9 cellular contexts compared by ENCODE assay signal in genomic region chr1:19664453-19665043, GRCh38. TPM values are rescaled to one million over a fixed set of nuclear protein-coding genes. Genes with fewer than 3 reads are reported as not detected.
A peak's percentile ranks its signal among the peaks of the same experiment; 100 is the strongest.
DNase-seq lines count a peak whose midpoint lies in the region; ATAC-seq and TF ChIP-seq lines count a peak whose summit lies in the region.
"Had no signal": no experiment of that assay in that cellular context is flagged by ENCODE, and none has a peak within 500 bp of the region (broad histone marks: within the 10 kb centered on the region; RNA-seq: fewer than 3 reads in every experiment).

HTR6 (plus strand) TSS chr1:19664875; CDS start chr1:19665754, 879 bp downstream.

- H3K9me3 ChIP-seq in H9 (ENCODE audit: control insufficient read depth, low read depth, low read length) (no peaks in the 10 kb centered on the region), mucosa of descending colon (no peaks in the 10 kb centered on the region)

- H2BK12ac ChIP-seq in H9 (ENCODE audit: insufficient read length, low read depth, low read length): no peak within 1 kb of the TSS

- H3T11ph ChIP-seq in H9 (ENCODE audit: low read length): no peak within 1 kb of the TSS

- H3K4me2 ChIP-seq in H9 (ENCODE audit: insufficient read depth, insufficient read length, low read length): peak within 1 kb of the TSS; percentile 27

- no peak within 1 kb of the TSS for H2AFZ ChIP-seq in H9 (ENCODE audit: low read length)

- H3K23me2 ChIP-seq in H9 (ENCODE audit: insufficient read length, low read depth, low read length, poor library complexity, severe bottlenecking): no peaks in the 10 kb centered on the region

- H3K27ac ChIP-seq in H9 (ENCODE audit: insufficient read length, low read depth, low read length): no peak within 1 kb of the TSS

- no peaks in the 10 kb centered on the region for H3K79me2 ChIP-seq in H9 (ENCODE audit: insufficient read depth, low read length)

- no peak within 1 kb of the TSS for H3K27ac Mint-ChIP-seq in H9
- no peak within 1 kb of the TSS for H3K27ac Mint-ChIP-seq in activated naive CD8-positive, alpha-beta T cell treated with anti-CD3 and anti-CD28 coated beads, Interleukin-2, amount 10 ng/mL, durations not matched to agents 7 days and 5 days

- peaks cover 83% of the 10 kb centered on the region for H3K27me3 Mint-ChIP-seq in H9 (ENCODE audit: low read depth)
- H3K27me3 Mint-ChIP-seq in activated naive CD8-positive, alpha-beta T cell treated with anti-CD3 and anti-CD28 coated beads, Interleukin-2, amount 10 ng/mL, durations not matched to agents 7 days and 5 days: peaks cover 59% of the 10 kb centered on the region

- H3K27me3 ChIP-seq in H9 (ENCODE audit: insufficient read depth, low read length): peaks cover 18% of the 10 kb centered on the region; the same call in 1 of the 2 replicates

- H4K91ac ChIP-seq in H9 (ENCODE audit: insufficient read length, low read depth, low read length): no peak within 1 kb of the TSS

- peaks cover 0 to 2% (median 0%) of the 10 kb centered on the region in 3 experiments; a peak in 1 of 7 replicates for H3K36me3 Mint-ChIP-seq in H9 (ENCODE audit: insufficient read depth in 1 of 3, low read depth in 3 of 3)
- H3K36me3 Mint-ChIP-seq in activated naive CD8-positive, alpha-beta T cell treated with anti-CD3 and anti-CD28 coated beads, Interleukin-2, amount 10 ng/mL, durations not matched to agents 7 days and 5 days: no peaks in the 10 kb centered on the region

- H3K18ac ChIP-seq in H9 (ENCODE audit: insufficient read length, low read depth, low read length): no peak within 1 kb of the TSS

- H3K4ac ChIP-seq in H9 (ENCODE audit: low read depth, low read length): no peak within 1 kb of the TSS

- H4K20me1 ChIP-seq in H9 (ENCODE audit: control insufficient read depth, insufficient read depth, insufficient read length): no peaks in the 10 kb centered on the region

- WGBS in H9 (ENCODE audit: extremely low coverage, insufficient read length, low lambda C conversion rate): no CpG with 5 or more reads among the region's 57 CpGs

- H2BK15ac ChIP-seq in H9 (ENCODE audit: low read depth, low read length): no peak within 1 kb of the TSS

- H3K4me1 Mint-ChIP-seq in H9: peaks cover 8 to 9% of the 10 kb centered on the region in 2 experiments
- H3K4me1 Mint-ChIP-seq in activated naive CD8-positive, alpha-beta T cell treated with anti-CD3 and anti-CD28 coated beads, Interleukin-2, amount 10 ng/mL, durations not matched to agents 7 days and 5 days: peaks cover 10% of the 10 kb centered on the region

- H2AK5ac ChIP-seq in H9 (ENCODE audit: insufficient read length, low read length): no peak within 1 kb of the TSS

- no peak within 1 kb of the TSS for H3K4me3 ChIP-seq in mucosa of descending colon

- no peak within 1 kb of the TSS for H2BK20ac ChIP-seq in H9 (ENCODE audit: low read depth, low read length, poor library complexity, severe bottlenecking)

- peak within 1 kb of the TSS; percentile 63 to 83 for H3K4me3 Mint-ChIP-seq in H9
- H3K4me3 Mint-ChIP-seq in activated naive CD8-positive, alpha-beta T cell treated with anti-CD3 and anti-CD28 coated beads, Interleukin-2, amount 10 ng/mL, durations not matched to agents 7 days and 5 days: peak within 1 kb of the TSS; percentile 43

- H3K79me1 ChIP-seq in H9 (ENCODE audit: insufficient read depth, low read depth, low read length, poor library complexity, severe bottlenecking): no peaks in the 10 kb centered on the region

- H3K56ac ChIP-seq in H9 (ENCODE audit: insufficient read length, low read depth, low read length): no peak within 1 kb of the TSS

- H4K8ac ChIP-seq in H9 (replicated peaks; ENCODE audit: insufficient read length, low read depth, low read length): no peak within 1 kb of the TSS

- no peak within 1 kb of the TSS for H3K14ac ChIP-seq in H9 (ENCODE audit: insufficient read depth, low read length)

- no peaks in the 10 kb centered on the region for H3K36me3 ChIP-seq in mucosa of descending colon (ENCODE audit: low read depth)

- H3K23ac ChIP-seq in H9 (ENCODE audit: insufficient read length, low read depth, low read length): no peak within 1 kb of the TSS

- H3K9me3 Mint-ChIP-seq in H9: no peaks in the 10 kb centered on the region
- H3K9me3 Mint-ChIP-seq in activated naive CD8-positive, alpha-beta T cell treated with anti-CD3 and anti-CD28 coated beads, Interleukin-2, amount 10 ng/mL, durations not matched to agents 7 days and 5 days: no peaks in the 10 kb centered on the region

- no peak within 1 kb of the TSS for H4K5ac ChIP-seq in H9 (ENCODE audit: insufficient read length, low read depth, low read length)

- ATAC-seq in activated naive CD8-positive, alpha-beta T cell treated with anti-CD3 and anti-CD28 coated beads, Interleukin-2, amount 10 ng/mL, durations not matched to agents 7 days and 5 days (ENCODE audit: low read depth): peak; percentile 17
- peak; percentile 10 for ATAC-seq in mucosa of descending colon
- ATAC-seq in GM18502 (IDR thresholded peaks at IDR 0.05; ENCODE audit: poor library complexity, unreplicated experiment): no peak
- ATAC-seq in HG03108 (IDR thresholded peaks at IDR 0.05; ENCODE audit: unreplicated experiment): no peak
- ATAC-seq in GM18873 (IDR thresholded peaks at IDR 0.05; ENCODE audit: low FRiP score, unreplicated experiment): no peak

- no peak within 1 kb of the TSS for H2BK120ac ChIP-seq in H9 (ENCODE audit: low read depth, low read length, poor library complexity, severe bottlenecking)

- no peak within 1 kb of the TSS for H3K9ac ChIP-seq in H9 (ENCODE audit: extremely low read depth, insufficient read length, low read length)

- H2BK5ac ChIP-seq in H9 (ENCODE audit: insufficient read length, low read length): no peak within 1 kb of the TSS

- POLR2A ChIA-PET in activated naive CD8-positive, alpha-beta T cell treated with anti-CD3 and anti-CD28 coated beads, Interleukin-2, amount 10 ng/mL, durations not matched to agents 7 days and 5 days (lab: Charles Lee): no interaction called here

- TF ChIP-seq CTCF in H9 (conservative IDR thresholded peaks at IDR 0.05) (no peak), mucosa of descending colon (IDR thresholded peaks at IDR 0.05) (no peak)

- H3K4me1 ChIP-seq in H9 (ENCODE audit: insufficient read depth, low read length) (no peaks in the 10 kb centered on the region), mucosa of descending colon (ENCODE audit: low read depth) (peaks cover 7% of the 10 kb centered on the region)

- DNase-seq in AG20443 (ENCODE audit: low spot score): peak; percentile 69
- no peak for DNase-seq in H9
- DNase-seq in activated naive CD8-positive, alpha-beta T cell treated with anti-CD3 and anti-CD28 coated beads, Interleukin-2, amount 10 ng/mL, durations not matched to agents 7 days and 5 days: peak; percentile 53
- peak in 1 of 3 donors; percentile 30 for DNase-seq in mucosa of descending colon
- no peak for DNase-seq in posterior vena cava (ENCODE audit: low spot score)

- intact Hi-C loops in mucosa of descending colon (cut with DNase I, micrococcal nuclease): no loop called here
- intact Hi-C loops in posterior vena cava (cut with DNase I): no loop called here

RNA-seq across cellular contexts. Expression of gene HTR6, which starts in this region (rescaled TPM):
- total RNA-seq in H9 (2021) (0.29 and 0.37 TPM in 2 replicates), mucosa of descending colon (not detected), posterior vena cava (not detected)
- under 1 TPM in 1 of 2 experiments, not detected in 1; 0.14 TPM for total RNA-seq in activated naive CD8-positive, alpha-beta T cell treated with anti-CD3 and anti-CD28 coated beads, Interleukin-2, amount 10 ng/mL, durations not matched to agents 7 days and 5 days
- total RNA-seq: myocyte had no signal

Comparison
In these comparisons a context has a peak if more than half of its experiments do, and no peak if none do; other contexts are left out.
1. Peak in DNase-seq and ATAC-seq in activated naive CD8-positive, alpha-beta T cell treated with anti-CD3 and anti-CD28 coated beads, Interleukin-2, amount 10 ng/mL, durations not matched to agents 7 days and 5 days; RNA of the gene not detected or under 1 TPM.
2. Peak in ATAC-seq in mucosa of descending colon; RNA of the gene not detected or under 1 TPM.